In the genomic region with DNA sequence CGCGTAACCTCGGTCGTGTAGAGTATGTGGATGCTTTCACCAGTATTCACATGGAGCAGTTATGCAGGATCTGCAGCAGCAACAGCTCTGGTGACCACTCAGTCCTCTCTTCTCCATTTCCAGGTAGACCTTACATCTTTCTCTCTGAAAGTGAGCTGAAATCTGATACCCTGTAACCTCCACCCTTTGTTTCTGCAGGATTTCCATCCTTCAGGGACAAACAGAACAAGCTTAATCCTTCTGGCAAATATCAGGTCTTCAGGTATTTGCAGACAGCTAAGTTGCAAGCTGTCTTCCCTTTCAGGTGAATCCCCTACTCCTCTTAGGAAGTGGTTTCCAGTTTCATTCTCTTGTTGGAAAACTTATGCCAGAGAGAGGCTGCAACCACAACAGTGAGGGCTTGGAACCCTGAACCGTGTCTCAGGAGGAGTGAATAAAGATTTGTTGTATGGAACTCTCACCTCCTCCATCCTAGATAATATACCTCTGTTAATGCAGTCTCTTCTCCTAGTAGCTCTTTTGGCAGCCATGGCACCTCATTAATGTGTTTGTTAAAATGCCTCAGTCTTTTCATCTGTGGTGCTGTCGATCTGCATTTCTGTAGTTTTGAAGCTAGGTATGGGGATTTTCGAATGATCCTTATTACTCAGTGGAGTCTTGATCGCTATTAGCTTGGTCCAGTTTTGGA, we compare ENCODE assay signal across 23 cellular contexts.
DNase-seq lines count a peak whose midpoint lies in the region; ATAC-seq and TF ChIP-seq lines count a peak whose summit lies in the region.
"Had no signal": no experiment of that assay in that cellular context is flagged by ENCODE, and none has a peak within 500 bp of the region (broad histone marks: within the 10 kb centered on the region; RNA-seq: fewer than 3 reads in every experiment).

No MANE protein-coding gene starts in this region.

- peaks cover 36% of the 10 kb centered on the region for H3K36me3 Mint-ChIP-seq in activated CD4-positive, alpha-beta T cell treated with anti-CD3 and anti-CD28 coated beads, Interleukin-2, amount 10 ng/mL, durations not matched to agents 24 days and 14 days (ENCODE audit: low read depth)
- H3K36me3 Mint-ChIP-seq in neural progenitor cell, result no peaks in the 10 kb centered on the region
- peaks cover 17% of the 10 kb centered on the region for H3K36me3 Mint-ChIP-seq in activated CD4-positive, alpha-beta memory T cell treated with anti-CD3 and anti-CD28 coated beads for 36 hours
- H3K36me3 Mint-ChIP-seq: memory B cell; stimulated activated memory B cell treated with anti-CD40 and anti-IgM and Interleukin-4, amounts not matched to agents 10 μg/mL and 1 μg/mL and 100 μg/mL, for 72 hours had no signal

- no peaks in the 10 kb centered on the region for H4K20me1 ChIP-seq in hepatocyte (ENCODE audit: insufficient read depth, poor library complexity, severe bottlenecking)
- H4K20me1 ChIP-seq in neural progenitor cell (ENCODE audit: low read depth), result no peaks in the 10 kb centered on the region

- H3K4me3 ChIP-seq in HUES6 (ENCODE audit: low read depth, low read length) (peak overlapping the region; percentile 13), hepatocyte (no peak overlapping the region), neural progenitor cell (peak overlapping the region; percentile 32)
- H3K4me3 ChIP-seq: sigmoid colon, thoracic aorta had no signal

- no peak overlapping the region for H3K4me3 Mint-ChIP-seq in activated CD4-positive, alpha-beta T cell treated with anti-CD3 and anti-CD28 coated beads, Interleukin-2, amount 10 ng/mL, durations not matched to agents 24 days and 14 days
- no peak overlapping the region for H3K4me3 Mint-ChIP-seq in neural progenitor cell
- H3K4me3 Mint-ChIP-seq in activated CD4-positive, alpha-beta memory T cell treated with anti-CD3 and anti-CD28 coated beads for 36 hours, result no peak overlapping the region
- H3K4me3 Mint-ChIP-seq: activated CD8-positive, alpha-beta T cell treated with anti-CD3 and anti-CD28 coated beads for 36 hours; activated naive CD4-positive, alpha-beta T cell treated with anti-CD3 and anti-CD28 coated beads for 36 hours; CD4-positive, CD25-positive, alpha-beta regulatory T cell; memory B cell; stimulated activated memory B cell treated with anti-CD40 and anti-IgM and Interleukin-4, amounts not matched to agents 10 μg/mL and 1 μg/mL and 100 μg/mL, for 72 hours had no signal

- POLR2A ChIA-PET in activated CD4-positive, alpha-beta memory T cell treated with anti-CD3 and anti-CD28 coated beads for 36 hours (lab: Charles Lee), result interaction anchor here (0.8 to 1.0 kb wide), 2 partner anchors 12 to 17 kb away, joined by 3 read pairs; no protein-coding TSS in a partner anchor

- H3K27ac Mint-ChIP-seq in activated CD4-positive, alpha-beta T cell treated with anti-CD3 and anti-CD28 coated beads, Interleukin-2, amount 10 ng/mL, durations not matched to agents 24 days and 14 days, result peak overlapping the region; percentile 55
- H3K27ac Mint-ChIP-seq in neural progenitor cell, result no peak overlapping the region
- no peak overlapping the region for H3K27ac Mint-ChIP-seq in activated CD4-positive, alpha-beta memory T cell treated with anti-CD3 and anti-CD28 coated beads for 36 hours
- H3K27ac Mint-ChIP-seq: activated CD8-positive, alpha-beta T cell treated with anti-CD3 and anti-CD28 coated beads for 36 hours; activated naive CD4-positive, alpha-beta T cell treated with anti-CD3 and anti-CD28 coated beads for 36 hours; CD4-positive, CD25-positive, alpha-beta regulatory T cell; memory B cell; stimulated activated memory B cell treated with anti-CD40 and anti-IgM and Interleukin-4, amounts not matched to agents 10 μg/mL and 1 μg/mL and 100 μg/mL, for 72 hours had no signal

- TF ChIP-seq CTCF in hepatocyte (IDR thresholded peaks at IDR 0.05; ENCODE audit: poor library complexity), result no peak
- no peak for TF ChIP-seq CTCF in neural progenitor cell (IDR thresholded peaks at IDR 0.05)

- DNase-seq in activated CD4-positive, alpha-beta T cell treated with anti-CD3 and anti-CD28 coated beads, Interleukin-2, amount 10 ng/mL, durations not matched to agents 24 days and 14 days, result no peak
- DNase-seq in activated CD4-positive, alpha-beta T cell treated with anti-CD3 and anti-CD28 coated beads, Interleukin-2, amount 50 U/mL, for 1 hour, result no peak
- DNase-seq in hepatocyte (ENCODE audit: low spot score), result no peak
- DNase-seq in neural progenitor cell (ENCODE audit: low spot score), result no peak
- no peak for DNase-seq in activated CD4-positive, alpha-beta memory T cell treated with anti-CD3 and anti-CD28 coated beads for 36 hours
- no peak for DNase-seq in GOT3 (lab: John Stamatoyannopoulos, UW)
- DNase-seq: activated CD8-positive, alpha-beta T cell treated with anti-CD3 and anti-CD28 coated beads for 36 hours; activated naive CD4-positive, alpha-beta T cell treated with anti-CD3 and anti-CD28 coated beads for 36 hours; anterior cingulate cortex; CD4-positive, CD25-positive, alpha-beta regulatory T cell; DMS 273 treated with DMSO at 0.1 percent for 48 hours; Kasumi-1; naive thymus-derived CD8-positive, alpha-beta T cell; NCI-H2081; NCI-H82; sigmoid colon; T-helper 2 cell had no signal

- H3K4me1 ChIP-seq in HUES6 (ENCODE audit: control insufficient read depth, insufficient read depth, low read length), result peaks cover 38% of the 10 kb centered on the region
- H3K4me1 ChIP-seq in hepatocyte (ENCODE audit: insufficient read depth), result no peaks in the 10 kb centered on the region
- H3K4me1 ChIP-seq in neural progenitor cell, result peaks cover 15% of the 10 kb centered on the region

- H3K27me3 ChIP-seq in HUES6 (ENCODE audit: control insufficient read depth, insufficient read depth, low read length) (no peaks in the 10 kb centered on the region), hepatocyte (no peaks in the 10 kb centered on the region), neural progenitor cell (no peaks in the 10 kb centered on the region)
- H3K27me3 ChIP-seq: sigmoid colon had no signal

- no peak for ATAC-seq in GM18519 (IDR thresholded peaks at IDR 0.05; ENCODE audit: low FRiP score, unreplicated experiment)
- ATAC-seq: activated CD8-positive, alpha-beta T cell treated with anti-CD3 and anti-CD28 coated beads for 36 hours; naive thymus-derived CD8-positive, alpha-beta T cell; Panc1; stimulated activated memory B cell treated with anti-CD40 and anti-IgM and Interleukin-4, amounts not matched to agents 10 μg/mL and 1 μg/mL and 100 μg/mL, for 72 hours had no signal

- H3K79me2 ChIP-seq in hepatocyte, result peaks cover 4% of the 10 kb centered on the region
- no peaks in the 10 kb centered on the region for H3K79me2 ChIP-seq in neural progenitor cell (ENCODE audit: low read depth)

- WGBS in hepatocyte (ENCODE audit: low lambda C conversion rate, missing lambda C conversion rate), result 58% methylated on average over 8 of the region's 8 CpGs

- 0 out of 2 replicates have a peak, but pooled peaks cover 3% of the 10 kb centered on the region for H3K9me3 ChIP-seq in HUES6 (ENCODE audit: control insufficient read depth, insufficient read depth, low read depth, low read length)
- no peaks in the 10 kb centered on the region for H3K9me3 ChIP-seq in hepatocyte (ENCODE audit: low read depth)
- no peaks in the 10 kb centered on the region for H3K9me3 ChIP-seq in neural progenitor cell (ENCODE audit: low read depth)
- H3K9me3 ChIP-seq: sigmoid colon, thoracic aorta had no signal

- H3K9ac ChIP-seq in HUES6 (ENCODE audit: low read length), result peak overlapping the region; percentile 14
- H3K9ac ChIP-seq in neural progenitor cell, result no peak overlapping the region

- peak overlapping the region; percentile 57; the same call in 1 of the 2 replicates for H3K27ac ChIP-seq in HUES6 (ENCODE audit: low read depth, low read length)
- no peak overlapping the region for H3K27ac ChIP-seq in hepatocyte
- H3K27ac ChIP-seq in neural progenitor cell, result no peak overlapping the region
- H3K27ac ChIP-seq: sigmoid colon, thoracic aorta had no signal

- H3F3A ChIP-seq in neural progenitor cell (ENCODE audit: low read depth), result peaks cover 7% of the 10 kb centered on the region

- intact Hi-C loops in activated CD4-positive, alpha-beta T cell treated with anti-CD3 and anti-CD28 coated beads, Interleukin-2, amount 10 ng/mL, durations not matched to agents 24 days and 14 days (cut with micrococcal nuclease), result no loop called here
- intact Hi-C loops in activated CD4-positive, alpha-beta memory T cell treated with anti-CD3 and anti-CD28 coated beads for 36 hours (cut with micrococcal nuclease), result no loop called here

- H3K36me3 ChIP-seq in HUES6 (ENCODE audit: control insufficient read depth, insufficient read depth, low read length), result no peaks in the 10 kb centered on the region
- H3K36me3 ChIP-seq in hepatocyte (replicated peaks; ENCODE audit: insufficient read depth, low read depth), result no peaks in the 10 kb centered on the region
- no peaks in the 10 kb centered on the region for H3K36me3 ChIP-seq in neural progenitor cell
- H3K36me3 ChIP-seq: sigmoid colon, thoracic aorta had no signal

- H3K4me1 Mint-ChIP-seq in activated CD4-positive, alpha-beta T cell treated with anti-CD3 and anti-CD28 coated beads, Interleukin-2, amount 10 ng/mL, durations not matched to agents 24 days and 14 days, result peaks cover 31% of the 10 kb centered on the region
- peaks cover 26% of the 10 kb centered on the region for H3K4me1 Mint-ChIP-seq in neural progenitor cell
- H3K4me1 Mint-ChIP-seq in activated CD4-positive, alpha-beta memory T cell treated with anti-CD3 and anti-CD28 coated beads for 36 hours (ENCODE audit: low read depth), result peaks cover 45% of the 10 kb centered on the region
- H3K4me1 Mint-ChIP-seq: memory B cell; stimulated activated memory B cell treated with anti-CD40 and anti-IgM and Interleukin-4, amounts not matched to agents 10 μg/mL and 1 μg/mL and 100 μg/mL, for 72 hours had no signal

- H3K9me3 Mint-ChIP-seq in activated CD4-positive, alpha-beta T cell treated with anti-CD3 and anti-CD28 coated beads, Interleukin-2, amount 10 ng/mL, durations not matched to agents 24 days and 14 days, result peaks cover 8% of the 10 kb centered on the region
- H3K9me3 Mint-ChIP-seq in neural progenitor cell, result no peaks in the 10 kb centered on the region
- peaks cover 5% of the 10 kb centered on the region for H3K9me3 Mint-ChIP-seq in activated CD4-positive, alpha-beta memory T cell treated with anti-CD3 and anti-CD28 coated beads for 36 hours
- H3K9me3 Mint-ChIP-seq: activated naive CD4-positive, alpha-beta T cell treated with anti-CD3 and anti-CD28 coated beads for 36 hours had no signal

- CTCF ChIA-PET in activated CD4-positive, alpha-beta memory T cell treated with anti-CD3 and anti-CD28 coated beads for 36 hours (lab: Charles Lee), result interaction anchor here (1.0 to 1.8 kb wide), 2 partner anchors 35 to 54 kb away, joined by 4 read pairs; no protein-coding TSS in a partner anchor

- H3K4me2 ChIP-seq in hepatocyte, result peak overlapping the region; percentile 4
- peak overlapping the region; percentile 71 for H3K4me2 ChIP-seq in neural progenitor cell

- H3K9me2 ChIP-seq in hepatocyte (replicated peaks; ENCODE audit: insufficient read depth), result no peaks in the 10 kb centered on the region

- H3K27me3 Mint-ChIP-seq in activated CD4-positive, alpha-beta T cell treated with anti-CD3 and anti-CD28 coated beads, Interleukin-2, amount 10 ng/mL, durations not matched to agents 24 days and 14 days, result no peaks in the 10 kb centered on the region
- H3K27me3 Mint-ChIP-seq in neural progenitor cell (ENCODE audit: insufficient read depth, low read depth), result no peaks in the 10 kb centered on the region
- no peaks in the 10 kb centered on the region for H3K27me3 Mint-ChIP-seq in activated CD4-positive, alpha-beta memory T cell treated with anti-CD3 and anti-CD28 coated beads for 36 hours
- H3K27me3 Mint-ChIP-seq: activated CD8-positive, alpha-beta T cell treated with anti-CD3 and anti-CD28 coated beads for 36 hours; CD4-positive, CD25-positive, alpha-beta regulatory T cell; naive thymus-derived CD8-positive, alpha-beta T cell had no signal

- H2AFZ ChIP-seq in hepatocyte (no peak overlapping the region), neural progenitor cell (replicated peaks) (peak overlapping the region; percentile 73)
